20 cellular contexts compared by ENCODE assay signal in genomic region chr4:58061967-58062366, GRCh38.
DNase-seq lines count a peak whose midpoint lies in the region; ATAC-seq and TF ChIP-seq lines count a peak whose summit lies in the region.
"Had no signal": no experiment of that assay in that cellular context is flagged by ENCODE, and none has a peak within 500 bp of the region (broad histone marks: within the 10 kb centered on the region; RNA-seq: fewer than 3 reads in every experiment).

No MANE protein-coding gene starts in this region.

- H3K27me3 ChIP-seq in right lobe of liver: no peaks in the 10 kb centered on the region

- TF ChIP-seq POLR2A in right lobe of liver (IDR thresholded peaks at IDR 0.05): no peak

- no peaks in the 10 kb centered on the region for H3K4me1 ChIP-seq in right lobe of liver
- H3K4me1 ChIP-seq: psoas muscle had no signal

- TF ChIP-seq CTCF in LNCaP clone FGC (IDR thresholded peaks at IDR 0.05; ENCODE audit: control insufficient read depth, extremely low read depth, insufficient read depth) (0 out of 2 replicates have a peak, but pooled peaks have one; percentile 17), VCaP (conservative IDR thresholded peaks at IDR 0.05) (peak; percentile 33; the same call in 1 of the 2 replicates), right lobe of liver (IDR thresholded peaks at IDR 0.05) (peak in 3 of 4 donors; percentile 13 to 26 (median 22))

- DNase-seq in DMS 273 (lab: John Stamatoyannopoulos, UW; ENCODE audit: unreplicated experiment) (peak; percentile 38), DMS 273 treated with DMSO at 0.1 percent for 48 hours (lab: John Stamatoyannopoulos, UW) (no peak), LNCaP clone FGC (ENCODE audit: low read depth) (no peak), right lobe of liver (no peak), COLO668 (lab: John Stamatoyannopoulos, UW; ENCODE audit: unreplicated experiment) (no peak), NCI-H2081 treated with DMSO at 0.1 percent for 48 hours (lab: John Stamatoyannopoulos, UW) (no peak)
- DNase-seq: activated CD4-positive, alpha-beta T cell treated with anti-CD3 and anti-CD28 coated beads, Interleukin-2, amount 50 U/mL, for 48 hours; activated naive CD4-positive, alpha-beta T cell treated with Interleukin-2 at 50 U/mL for 16 hours; aorta; C1 segment of cervical spinal cord; cerebellar nuclear complex; DND-41; foreskin melanocyte; HFFc6; NCI-H1930; psoas muscle had no signal

- H3K9me3 ChIP-seq in right lobe of liver: no peaks in the 10 kb centered on the region
- H3K9me3 ChIP-seq: psoas muscle had no signal

- no peaks in the 10 kb centered on the region for H3K36me3 ChIP-seq in right lobe of liver

- H3K4me3 ChIP-seq in LNCaP clone FGC (ENCODE audit: low read depth, low read length) (no peak overlapping the region), right lobe of liver (no peak overlapping the region)
- H3K4me3 ChIP-seq: psoas muscle had no signal

- no peak overlapping the region for H3K27ac ChIP-seq in VCaP
- H3K27ac ChIP-seq in right lobe of liver: no peak overlapping the region
- H3K27ac ChIP-seq: psoas muscle had no signal

- intact Hi-C loops in right lobe of liver (cut with DNase I): no loop called here

- peak in 1 of 4 donors; percentile 35 for ATAC-seq in right lobe of liver
- ATAC-seq in GM18870 (IDR thresholded peaks at IDR 0.05; ENCODE audit: unreplicated experiment): no peak
- ATAC-seq: natural killer cell treated with Interleukin-12 subunit alpha and Interleukin-12 subunit beta and Interleukin-15 and Interleukin-18, amount 100 ng/mL, for 72 hours; Panc1; psoas muscle had no signal
